Comparison of ENCODE assay signal across 9 cellular contexts in genomic region chr11:687751-688150, GRCh38. TPM values are rescaled to one million over a fixed set of nuclear protein-coding genes. Genes with fewer than 3 reads are reported as not detected.
"Had no signal": no experiment of that assay in that cellular context is flagged by ENCODE, and none has a peak within 500 bp of the region (broad histone marks: within the 10 kb centered on the region; RNA-seq: fewer than 3 reads in every experiment).

No MANE protein-coding gene starts in this region.

- H3K4me3 Mint-ChIP-seq: GM23338, HFFc6, IgD-negative memory B cell had no signal

- H2AFZ ChIP-seq: GM23338 had no signal

- H3K4me1 ChIP-seq: HAP-1 had no signal

- ATAC-seq: GM23338, HCT116, HepG2 had no signal

- H3K27ac Mint-ChIP-seq: GM23338, HFFc6 had no signal

- H3K27me3 Mint-ChIP-seq: IgD-negative memory B cell had no signal

- DNase-seq: H7, HFFc6, KG1 had no signal

- H3K4me3 ChIP-seq: GM23338, HAP-1 had no signal

- H3K9me3 ChIP-seq: HAP-1 had no signal

- H3K9me3 Mint-ChIP-seq: GM23338, HFFc6, IgD-negative memory B cell had no signal

- H3K4me2 ChIP-seq: GM23338 had no signal

- FAIRE-seq: H1, HepG2 had no signal

RNA-seq across cellular contexts. Expression of gene DRD4, which starts 50.7 kb away (rescaled TPM):
- polyA plus RNA-seq: IgD-negative memory B cell had no signal
